ENCODE assay signal across 1 cellular context in the genomic region with DNA sequence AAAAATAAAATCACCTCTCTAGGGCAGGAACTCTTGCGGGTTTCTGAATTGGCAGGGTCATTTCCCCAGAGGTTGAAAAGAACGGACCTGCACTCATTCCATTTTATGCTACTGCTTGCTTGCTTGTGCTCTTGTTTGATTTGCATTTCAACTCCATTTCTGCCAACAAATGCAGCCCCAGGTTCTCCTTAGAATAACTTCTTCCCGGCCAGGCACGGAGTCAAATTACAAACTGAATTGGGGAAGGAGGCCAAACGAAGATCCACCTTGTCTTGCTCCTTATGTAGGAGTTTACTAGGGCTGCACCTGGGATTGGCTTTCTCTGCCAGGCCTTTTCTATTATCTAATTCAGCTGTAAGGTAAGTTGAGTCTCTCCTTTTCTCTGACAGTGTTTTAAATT.
TF ChIP-seq lines count a peak whose summit lies in the region.

No MANE protein-coding gene starts in this region.

TF ChIP-seq in IMR-90, 13 proteins besides CTCF, POLR2A, EP300 and RAD21 (continued from another document):
- no peak for TF ChIP-seq FOS (IDR thresholded peaks at IDR 0.05; ENCODE audit: low read depth, low read length)
TF ChIP-seq in IMR-90: peak in this region for 0.
